29 cellular contexts compared by ENCODE assay signal in genomic region chr3:24164967-24165366, GRCh38.
"Had no signal": no experiment of that assay in that cellular context is flagged by ENCODE, and none has a peak within 500 bp of the region (broad histone marks: within the 10 kb centered on the region; RNA-seq: fewer than 3 reads in every experiment).

No MANE protein-coding gene starts in this region.

- H3K27ac Mint-ChIP-seq: mesothelial cell of epicardium; natural killer cell treated with Interleukin-12 subunit alpha and Interleukin-12 subunit beta and Interleukin-15 and Interleukin-18, amount 100 ng/mL, for 72 hours; stimulated activated memory B cell treated with anti-CD40 and anti-IgM and Interleukin-4, amounts not matched to agents 10 μg/mL and 1 μg/mL and 100 μg/mL, for 72 hours had no signal

- H3K4me1 ChIP-seq: left lung, testis, uterus had no signal

- H3K9me3 ChIP-seq: esophagus squamous epithelium, heart right ventricle, left lung, mucosa of descending colon, psoas muscle, spleen, testis, tibial artery, upper lobe of left lung, uterus had no signal

- H3K36me3 ChIP-seq: esophagus squamous epithelium, heart right ventricle, left lung, spleen, tibial artery, upper lobe of left lung, uterus had no signal

- H3K36me3 Mint-ChIP-seq: mesothelial cell of epicardium; natural killer cell treated with Interleukin-12 subunit alpha and Interleukin-12 subunit beta and Interleukin-15 and Interleukin-18, amount 100 ng/mL, for 72 hours; stimulated activated memory B cell treated with anti-CD40 and anti-IgM and Interleukin-4, amounts not matched to agents 10 μg/mL and 1 μg/mL and 100 μg/mL, for 72 hours had no signal

- DNase-seq: dermis blood vessel endothelial cell; effector memory CD4-positive, alpha-beta T cell; erythroblast; esophagus squamous epithelium; foreskin melanocyte; glutamatergic neuron; heart right ventricle; kidney; left lung; mesenchymal stem cell; mucosa of descending colon; naive B cell; psoas muscle; spleen; stimulated activated CD4-positive, alpha-beta T cell treated with anti-CD3 and anti-CD28 coated beads, Interleukin-4, amount 100 ng/mL, for 4 hours; stimulated activated naive CD8-positive, alpha-beta T cell treated with anti-CD3 and anti-CD28 coated beads, Interleukin-15, Interleukin-2, amounts not matched to agents 100 U/mL and 50 U/mL, for 24 hours; substantia nigra; testis; tibial artery; upper lobe of left lung; uterus had no signal

- H3K27ac ChIP-seq: coronary artery, esophagus squamous epithelium, heart right ventricle, left lung, psoas muscle, skin epidermis, spleen, testis, tibial artery, upper lobe of left lung, uterus had no signal

- H3K4me3 ChIP-seq: coronary artery, esophagus squamous epithelium, heart right ventricle, left lung, mucosa of descending colon, psoas muscle, skin epidermis, spleen, testis, tibial artery, upper lobe of left lung, uterus had no signal

- ATAC-seq: heart right ventricle; left lung; mucosa of descending colon; natural killer cell treated with Interleukin-12 subunit alpha and Interleukin-12 subunit beta and Interleukin-15 and Interleukin-18, amount 100 ng/mL, for 72 hours; psoas muscle; right cardiac atrium; stimulated activated memory B cell treated with anti-CD40 and anti-IgM and Interleukin-4, amounts not matched to agents 10 μg/mL and 1 μg/mL and 100 μg/mL, for 72 hours; stimulated activated naive CD8-positive, alpha-beta T cell treated with anti-CD3 and anti-CD28 coated beads, Interleukin-15, Interleukin-2, amounts not matched to agents 100 U/mL and 50 U/mL, for 24 hours had no signal

- H3K27me3 ChIP-seq: esophagus squamous epithelium, heart right ventricle, left lung, spleen, testis, tibial artery, upper lobe of left lung, uterus had no signal

- H3K4me1 Mint-ChIP-seq: stimulated activated memory B cell treated with anti-CD40 and anti-IgM and Interleukin-4, amounts not matched to agents 10 μg/mL and 1 μg/mL and 100 μg/mL, for 72 hours had no signal

- FAIRE-seq: endometrium, kidney had no signal

- H3K9me3 Mint-ChIP-seq: mesothelial cell of epicardium; neural crest cell; stimulated activated memory B cell treated with anti-CD40 and anti-IgM and Interleukin-4, amounts not matched to agents 10 μg/mL and 1 μg/mL and 100 μg/mL, for 72 hours had no signal

- H3K4me3 Mint-ChIP-seq: mesothelial cell of epicardium; naive B cell; natural killer cell treated with Interleukin-12 subunit alpha and Interleukin-12 subunit beta and Interleukin-15 and Interleukin-18, amount 100 ng/mL, for 72 hours; neural crest cell; stimulated activated memory B cell treated with anti-CD40 and anti-IgM and Interleukin-4, amounts not matched to agents 10 μg/mL and 1 μg/mL and 100 μg/mL, for 72 hours had no signal
